In the genomic region with DNA sequence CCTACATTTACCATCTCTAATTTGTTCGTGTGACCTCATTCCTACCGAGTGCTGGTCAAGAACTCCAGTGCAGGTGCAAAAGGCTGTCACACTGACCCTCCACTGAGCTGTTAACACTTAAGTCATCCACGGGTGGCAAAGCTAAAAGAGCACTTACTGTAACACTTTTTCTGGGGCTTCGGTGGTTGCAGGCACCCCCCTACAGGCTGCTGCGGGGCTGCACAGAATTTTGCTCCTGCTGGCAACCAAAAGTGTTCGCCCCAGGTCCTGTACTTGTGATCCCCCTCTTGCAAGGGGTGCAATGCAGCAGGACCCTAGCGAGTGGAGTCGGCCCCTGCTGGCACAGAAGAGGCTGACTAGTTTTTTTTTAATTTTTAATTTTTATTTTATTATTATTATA, we compare ENCODE assay signal across 33 cellular contexts.
"Had no signal": no experiment of that assay in that cellular context is flagged by ENCODE, and none has a peak within 500 bp of the region (broad histone marks: within the 10 kb centered on the region; RNA-seq: fewer than 3 reads in every experiment).

No MANE protein-coding gene starts in this region.

- H3K27ac Mint-ChIP-seq: activated CD4-positive, alpha-beta memory T cell treated with anti-CD3 and anti-CD28 coated beads, Interleukin-2, amount 10 ng/mL, durations not matched to agents 7 days and 5 days; activated CD8-positive, alpha-beta memory T cell treated with anti-CD3 and anti-CD28 coated beads, Interleukin-2, amount 10 ng/mL, durations not matched to agents 7 days and 5 days; activated naive CD4-positive, alpha-beta T cell treated with anti-CD3 and anti-CD28 coated beads, Interleukin-2, amount 10 ng/mL, durations not matched to agents 7 days and 5 days; activated naive CD8-positive, alpha-beta T cell; activated naive CD8-positive, alpha-beta T cell treated with anti-CD3 and anti-CD28 coated beads, Interleukin-2, amount 50 U/mL, for 24 hours had no signal

- H3K27me3 ChIP-seq: brain microvascular endothelial cell had no signal

- H3K4me1 Mint-ChIP-seq: activated CD4-positive, alpha-beta memory T cell treated with anti-CD3 and anti-CD28 coated beads, Interleukin-2, amount 10 ng/mL, durations not matched to agents 7 days and 5 days; activated CD8-positive, alpha-beta memory T cell treated with anti-CD3 and anti-CD28 coated beads, Interleukin-2, amount 10 ng/mL, durations not matched to agents 7 days and 5 days; activated naive CD4-positive, alpha-beta T cell treated with anti-CD3 and anti-CD28 coated beads, Interleukin-2, amount 10 ng/mL, durations not matched to agents 7 days and 5 days; activated naive CD8-positive, alpha-beta T cell treated with anti-CD3 and anti-CD28 coated beads, Interleukin-2, amount 50 U/mL, for 24 hours had no signal

- H3K4me2 ChIP-seq: PC-9 had no signal

- H3K36me3 Mint-ChIP-seq: activated CD8-positive, alpha-beta memory T cell treated with anti-CD3 and anti-CD28 coated beads, Interleukin-2, amount 10 ng/mL, durations not matched to agents 7 days and 5 days; activated naive CD4-positive, alpha-beta T cell treated with anti-CD3 and anti-CD28 coated beads, Interleukin-2, amount 10 ng/mL, durations not matched to agents 7 days and 5 days; activated naive CD8-positive, alpha-beta T cell had no signal

- H3K4me3 ChIP-seq: PC-9 had no signal

- H3K4me3 Mint-ChIP-seq: activated CD4-positive, alpha-beta memory T cell treated with anti-CD3 and anti-CD28 coated beads, Interleukin-2, amount 10 ng/mL, durations not matched to agents 7 days and 5 days; activated CD8-positive, alpha-beta memory T cell treated with anti-CD3 and anti-CD28 coated beads, Interleukin-2, amount 10 ng/mL, durations not matched to agents 7 days and 5 days; activated naive CD4-positive, alpha-beta T cell treated with anti-CD3 and anti-CD28 coated beads, Interleukin-2, amount 10 ng/mL, durations not matched to agents 7 days and 5 days; activated naive CD8-positive, alpha-beta T cell; activated naive CD8-positive, alpha-beta T cell treated with anti-CD3 and anti-CD28 coated beads, Interleukin-2, amount 50 U/mL, for 24 hours had no signal

- H3K36me3 ChIP-seq: brain microvascular endothelial cell had no signal

- H3K27me3 Mint-ChIP-seq: activated CD4-positive, alpha-beta memory T cell treated with anti-CD3 and anti-CD28 coated beads, Interleukin-2, amount 10 ng/mL, durations not matched to agents 7 days and 5 days; activated CD8-positive, alpha-beta memory T cell treated with anti-CD3 and anti-CD28 coated beads, Interleukin-2, amount 10 ng/mL, durations not matched to agents 7 days and 5 days; activated naive CD4-positive, alpha-beta T cell treated with anti-CD3 and anti-CD28 coated beads, Interleukin-2, amount 10 ng/mL, durations not matched to agents 7 days and 5 days; activated naive CD8-positive, alpha-beta T cell; activated naive CD8-positive, alpha-beta T cell treated with anti-CD3 and anti-CD28 coated beads, Interleukin-2, amount 50 U/mL, for 24 hours had no signal

- H3K27ac ChIP-seq: brain microvascular endothelial cell, PC-9, RWPE1, VCaP had no signal

- H2AFZ ChIP-seq: PC-9 had no signal

- DNase-seq: activated CD4-positive, alpha-beta memory T cell treated with anti-CD3 and anti-CD28 coated beads, Interleukin-2, amount 10 ng/mL, durations not matched to agents 7 days and 5 days; activated CD4-positive, alpha-beta T cell treated with anti-CD3 and anti-CD28 coated beads for 1 hour; activated CD4-positive, alpha-beta T cell treated with anti-CD3 and anti-CD28 coated beads for 48 hours; activated CD4-positive, CD25-positive, alpha-beta regulatory T cell; activated CD8-positive, alpha-beta memory T cell treated with anti-CD3 and anti-CD28 coated beads for 24 hours; activated CD8-positive, alpha-beta memory T cell treated with anti-CD3 and anti-CD28 coated beads, Interleukin-2, amount 10 ng/mL, durations not matched to agents 7 days and 5 days; activated CD8-positive, alpha-beta memory T cell treated with anti-CD3 and anti-CD28 coated beads, Interleukin-2, amount 50 U/mL, for 48 hours; activated effector memory CD4-positive, alpha-beta T cell treated with Interleukin-2 at 50 U/mL for 16 hours; activated naive CD4-positive, alpha-beta T cell treated with anti-CD3 and anti-CD28 coated beads, Interleukin-2, amount 10 ng/mL, durations not matched to agents 7 days and 5 days; activated naive CD8-positive, alpha-beta T cell treated with anti-CD3 and anti-CD28 coated beads, Interleukin-2, amount 50 U/mL, for 24 hours; activated T-cell treated with anti-CD3 and anti-CD28 coated beads, Interleukin-2, amount 50 U/mL, for 48 hours; aorta; brain microvascular endothelial cell; central memory CD4-positive, alpha-beta T cell; NCI-H1105; NCI-H1417 treated with DMSO at 0.1 percent for 48 hours; NCI-H187 treated with DMSO at 0.1 percent for 48 hours; NCI-H2081; NCI-H2171 treated with DMSO at 0.1 percent for 48 hours; NCI-H226; NCI-H446 treated with DMSO at 0.1 percent for 48 hours; NCI-H524; NCI-H69; NCI-H82; PC-9; SW 1271; T-helper 1 cell; T-helper 2 cell; T-helper 9 cell had no signal

- ATAC-seq: activated CD8-positive, alpha-beta memory T cell treated with anti-CD3 and anti-CD28 coated beads, Interleukin-2, amount 10 ng/mL, durations not matched to agents 7 days and 5 days; activated naive CD8-positive, alpha-beta T cell treated with anti-CD3 and anti-CD28 coated beads, Interleukin-2, amount 50 U/mL, for 24 hours; Right ventricle myocardium inferior had no signal
